ENCODE assay signal across 9 cellular contexts in genomic region chr17:8807070-8807550, GRCh38. TPM values are rescaled to one million over a fixed set of nuclear protein-coding genes. Genes with fewer than 3 reads are reported as not detected.
A peak's percentile ranks its signal among the peaks of the same experiment; 100 is the strongest.
DNase-seq lines count a peak whose midpoint lies in the region; ATAC-seq and TF ChIP-seq lines count a peak whose summit lies in the region.
"Had no signal": no experiment of that assay in that cellular context is flagged by ENCODE, and none has a peak within 500 bp of the region (broad histone marks: within the 10 kb centered on the region; RNA-seq: fewer than 3 reads in every experiment).

No MANE protein-coding gene starts in this region.

- 77% methylated on average over 4 of the region's 4 CpGs for WGBS in liver

- ATAC-seq in GM18909 (IDR thresholded peaks at IDR 0.05; ENCODE audit: poor library complexity, unreplicated experiment) (peak; percentile 93), HG02588 (IDR thresholded peaks at IDR 0.05; ENCODE audit: unreplicated experiment) (peak; percentile 80), WTC11 (no peak)

- H3K4me1 ChIP-seq in liver (ENCODE audit: control insufficient read depth in 4 of 4, insufficient read depth in 4 of 4, low read length in 3 of 4): no peaks in the 10 kb centered on the region
- no peaks in the 10 kb centered on the region for H3K4me1 ChIP-seq in osteoblast (ENCODE audit: insufficient read depth, low read length)

- H3K4me3 Mint-ChIP-seq in WTC11: no peak overlapping the region

- H3K9me3 ChIP-seq in liver (ENCODE audit: control insufficient read depth in 4 of 4, low read length in 3 of 4): peaks cover 0 to 4% (median 0%) of the 10 kb centered on the region in 4 donors
- H3K9me3 ChIP-seq in osteoblast (ENCODE audit: low read depth, low read length): no peaks in the 10 kb centered on the region

- H2AFZ ChIP-seq in osteoblast (ENCODE audit: low read length): no peak overlapping the region

- H3K36me3 Mint-ChIP-seq in WTC11: no peaks in the 10 kb centered on the region

- TF ChIP-seq RAD21 in liver (IDR thresholded peaks at IDR 0.05): no peak

- H3K36me3 ChIP-seq in liver (ENCODE audit: control insufficient read depth in 4 of 4, insufficient read depth in 3 of 4, low read depth in 1 of 4, low read length in 3 of 4): peaks cover 0 to 2% (median 0%) of the 10 kb centered on the region in 4 donors
- no peaks in the 10 kb centered on the region for H3K36me3 ChIP-seq in osteoblast (ENCODE audit: insufficient read depth, low read length)

- CTCF ChIA-PET in WTC11 (lab: Charles Lee): interaction anchor here (0.8 to 2.6 kb wide), 9 partner anchors 8 to 713 kb away, joined by 3 to 14 read pairs (median 4); partner anchors contain the start of gene MFSD6L

- TF ChIP-seq POLR2A in NB4 (IDR thresholded peaks at IDR 0.05; ENCODE audit: extremely low read depth, insufficient read length): no peak

- no peak overlapping the region for H3K9ac ChIP-seq in liver (ENCODE audit: low read depth in 1 of 2, low read length in 2 of 2)

- H3K4me3 ChIP-seq in NB4 (ENCODE audit: low read depth, low read length): no peak overlapping the region
- H3K4me3 ChIP-seq in liver (ENCODE audit: low read depth in 1 of 3, low read length in 3 of 3): no peak overlapping the region
- no peak overlapping the region for H3K4me3 ChIP-seq in osteoblast (ENCODE audit: insufficient read depth, low read length)

- peak; percentile 72 for DNase-seq in NB4 (ENCODE audit: low read depth)
- DNase-seq in activated CD4-positive, alpha-beta T cell treated with anti-CD3 and anti-CD28 coated beads for 4 hours: no peak
- DNase-seq in amniotic stem cell (lab: John Stamatoyannopoulos, UW): no peak
- DNase-seq in osteoblast (ENCODE audit: insufficient read length, low spot score, missing footprints): no peak
- no peak for DNase-seq in WTC11 (ENCODE audit: low spot score)

- POLR2A ChIA-PET in WTC11 (lab: Charles Lee): no interaction called here

- TF ChIP-seq CTCF in NB4 (IDR thresholded peaks at IDR 0.05; ENCODE audit: low read depth, low read length): no peak
- TF ChIP-seq CTCF in liver (IDR thresholded peaks at IDR 0.05; ENCODE audit: low read depth, low read length, missing input control): no peak
- TF ChIP-seq CTCF in osteoblast (IDR thresholded peaks at IDR 0.05; ENCODE audit: extremely low read depth, low read depth, low read length): no peak
- no peak for TF ChIP-seq CTCF in WTC11 (IDR thresholded peaks at IDR 0.05)

- no peak overlapping the region for H3K27ac Mint-ChIP-seq in WTC11

- H3K9me3 Mint-ChIP-seq in WTC11: peaks cover 7% of the 10 kb centered on the region

- H4K20me1 ChIP-seq in osteoblast (ENCODE audit: insufficient read depth, low read length): no peaks in the 10 kb centered on the region

- H3K4me1 Mint-ChIP-seq in WTC11: peaks cover 13% of the 10 kb centered on the region

- no peak overlapping the region for H3K4me2 ChIP-seq in osteoblast (ENCODE audit: insufficient read depth, low read length)

- H3K27ac ChIP-seq in liver (ENCODE audit: low read depth in 1 of 2, low read length in 2 of 2): peak overlapping the region; percentile 1 to 8
- H3K27ac ChIP-seq in osteoblast (ENCODE audit: low read depth, low read length): no peak overlapping the region

- H3K79me2 ChIP-seq in osteoblast (ENCODE audit: insufficient read depth, low read length): no peaks in the 10 kb centered on the region

- H3K27me3 Mint-ChIP-seq in WTC11 (ENCODE audit: low read depth): no peaks in the 10 kb centered on the region; the same call in 1 of the 2 replicates

- peaks cover 0 to 4% (median 0%) of the 10 kb centered on the region in 4 donors for H3K27me3 ChIP-seq in liver (ENCODE audit: control insufficient read depth in 4 of 4, insufficient read depth in 4 of 4, low read length in 3 of 4)
- no peaks in the 10 kb centered on the region for H3K27me3 ChIP-seq in osteoblast (ENCODE audit: insufficient read depth, low read length)

TF ChIP-seq in liver, 16 proteins besides CTCF, POLR2A, EP300 and RAD21 (continues in another document):
- TF ChIP-seq EGR1 (IDR thresholded peaks at IDR 0.05; ENCODE audit: low read depth in 2 of 2) (no peak), MAX (IDR thresholded peaks at IDR 0.05) (no peak), HNF4A (conservative IDR thresholded peaks at IDR 0.05) (no peak), HNF4G (IDR thresholded peaks at IDR 0.05) (no peak), YY1 (IDR thresholded peaks at IDR 0.05) (no peak), FOXA2 (IDR thresholded peaks at IDR 0.05) (no peak), GABPA (IDR thresholded peaks at IDR 0.05 in 1 of 2, conservative IDR thresholded peaks at IDR 0.05 in 1 of 2) (no peak), NR2F2 (IDR thresholded peaks at IDR 0.05) (no peak), REST (IDR thresholded peaks at IDR 0.05) (no peak), ATF3 (IDR thresholded peaks at IDR 0.05) (no peak)

TF ChIP-seq in WTC11, 78 proteins besides CTCF, POLR2A, EP300 and RAD21:
- TF ChIP-seq ATF2 (CRISPR knock-in tag; IDR thresholded peaks at IDR 0.05; ENCODE audit: borderline replicate concordance, low read depth) (no peak), ATF3 (CRISPR knock-in tag; conservative IDR thresholded peaks at IDR 0.05) (no peak), GABPB1 (CRISPR knock-in tag; IDR thresholded peaks at IDR 0.05) (no peak), NR3C1 (CRISPR knock-in tag; conservative IDR thresholded peaks at IDR 0.05; ENCODE audit: low read depth) (no peak), NFYB (CRISPR knock-in tag; conservative IDR thresholded peaks at IDR 0.05; ENCODE audit: low read depth) (no peak)

RNA-seq across cellular contexts. Expression of gene MFSD6L, which starts 7.9 kb away (rescaled TPM):
- total RNA-seq in liver (under 1 TPM; 0.05 to 0.25 TPM), osteoblast (not detected in 2 replicates), WTC11 (2021) (4.0 to 5.2 TPM (median 4.5 TPM) in 3 replicates)
- polyA plus RNA-seq in liver: under 1 TPM in 1 of 2 donors, not detected in 1; 0.03 TPM

RNA-seq across cellular contexts. Expression of gene SPDYE4, which starts 48.8 kb away (rescaled TPM):
- total RNA-seq in liver: not detected
- polyA plus RNA-seq in liver: not detected
- total RNA-seq in osteoblast: not detected in 2 replicates
- total RNA-seq in WTC11 (2021): not detected in 3 replicates
- polyA plus RNA-seq: esophagus had no signal
